ENCODE assay signal across 9 cellular contexts in genomic region chr10:103583871-103584215, GRCh38.
A peak's percentile ranks its signal among the peaks of the same experiment; 100 is the strongest.
DNase-seq lines count a peak whose midpoint lies in the region; ATAC-seq and TF ChIP-seq lines count a peak whose summit lies in the region.
"Had no signal": no experiment of that assay in that cellular context is flagged by ENCODE, and none has a peak within 500 bp of the region (broad histone marks: within the 10 kb centered on the region; RNA-seq: fewer than 3 reads in every experiment).

No MANE protein-coding gene starts in this region.

- H3K27ac Mint-ChIP-seq in CD14-positive monocyte = peak overlapping the region in 1 of 7 donors; percentile 66
- H3K27ac Mint-ChIP-seq in activated naive CD8-positive, alpha-beta T cell treated with anti-CD3 and anti-CD28 coated beads for 36 hours = peak overlapping the region; percentile 77
- peak overlapping the region; percentile 73 to 80 for H3K27ac Mint-ChIP-seq in natural killer cell

- H3K27me3 Mint-ChIP-seq in CD14-positive monocyte (ENCODE audit: low read depth in 3 of 3) (peaks cover 3 to 25% (median 20%) of the 10 kb centered on the region in 3 donors), natural killer cell (ENCODE audit: low read depth in 2 of 2) (peaks cover 0 to 5% of the 10 kb centered on the region in 2 donors)
- H3K27me3 Mint-ChIP-seq in activated naive CD8-positive, alpha-beta T cell treated with anti-CD3 and anti-CD28 coated beads for 36 hours = no peaks in the 10 kb centered on the region

- H3K4me1 Mint-ChIP-seq in CD14-positive monocyte (peaks cover 17% of the 10 kb centered on the region), natural killer cell (peaks cover 5 to 6% of the 10 kb centered on the region in 2 donors)
- peaks cover 8% of the 10 kb centered on the region for H3K4me1 Mint-ChIP-seq in activated naive CD8-positive, alpha-beta T cell treated with anti-CD3 and anti-CD28 coated beads for 36 hours

- H3K9me3 Mint-ChIP-seq in CD14-positive monocyte (peaks cover 4 to 18% (median 8%) of the 10 kb centered on the region in 7 donors), natural killer cell (no peaks in the 10 kb centered on the region)
- H3K9me3 Mint-ChIP-seq in activated naive CD8-positive, alpha-beta T cell treated with anti-CD3 and anti-CD28 coated beads for 36 hours = no peaks in the 10 kb centered on the region

- no peak for TF ChIP-seq CTCF in CD14-positive monocyte (IDR thresholded peaks at IDR 0.05)
- no peak for TF ChIP-seq CTCF in GM12864 (IDR thresholded peaks at IDR 0.05; ENCODE audit: low read depth, low read length, missing control alignments)
- TF ChIP-seq CTCF in natural killer cell (IDR thresholded peaks at IDR 0.05) = no peak

- DNase-seq in CD14-positive monocyte (ENCODE audit: low spot score) (no peak), GM12864 (ENCODE audit: low read depth) (no peak), natural killer cell (no peak), GM19238 (ENCODE audit: insufficient read length, low spot score) (no peak)
- no peak for DNase-seq in activated naive CD8-positive, alpha-beta T cell treated with anti-CD3 and anti-CD28 coated beads for 36 hours

- H3K36me3 Mint-ChIP-seq in CD14-positive monocyte = no peaks in the 10 kb centered on the region
- H3K36me3 Mint-ChIP-seq in activated naive CD8-positive, alpha-beta T cell treated with anti-CD3 and anti-CD28 coated beads for 36 hours = peaks cover 9% of the 10 kb centered on the region
- H3K36me3 Mint-ChIP-seq in natural killer cell = no peaks in the 10 kb centered on the region

- H3K4me3 ChIP-seq in GM12864 (ENCODE audit: low read depth, low read length) = peak overlapping the region; percentile 55; the same call in 1 of the 2 replicates

- peak overlapping the region; percentile 81 to 86 for H3K4me3 Mint-ChIP-seq in CD14-positive monocyte
- peak overlapping the region; percentile 81 for H3K4me3 Mint-ChIP-seq in activated naive CD8-positive, alpha-beta T cell treated with anti-CD3 and anti-CD28 coated beads for 36 hours
- peak overlapping the region; percentile 93 for H3K4me3 Mint-ChIP-seq in natural killer cell

- ATAC-seq in natural killer cell (no peak), GM19351 (IDR thresholded peaks at IDR 0.05; ENCODE audit: unreplicated experiment) (no peak), esophagus mucosa (no peak), HG02759 (IDR thresholded peaks at IDR 0.05; ENCODE audit: unreplicated experiment) (no peak)
- ATAC-seq: HCT116 had no signal

- intact Hi-C loops in CD14-positive monocyte (cut with micrococcal nuclease) = no loop called here
- intact Hi-C loops in natural killer cell (cut with micrococcal nuclease) = no loop called here
